In the genomic region with DNA sequence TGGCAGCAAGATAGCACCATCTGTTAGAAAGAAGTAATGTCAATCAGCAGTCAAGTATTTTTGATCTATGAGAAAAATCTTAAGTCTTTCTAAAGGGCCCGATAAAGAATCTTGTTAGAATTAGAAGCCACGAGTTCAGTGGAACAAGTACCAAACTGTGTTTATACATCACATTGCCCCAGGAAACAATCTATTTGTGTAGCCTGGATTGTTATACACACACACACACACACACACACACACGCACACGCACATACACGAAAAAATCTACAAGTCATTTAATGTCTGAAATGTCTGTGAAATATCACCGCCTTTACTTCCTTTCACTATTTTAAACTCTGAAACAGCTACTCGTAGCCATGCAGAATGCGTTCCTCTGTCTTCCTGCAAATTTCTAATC, we compare ENCODE assay signal across 17 cellular contexts.
"Had no signal": no experiment of that assay in that cellular context is flagged by ENCODE, and none has a peak within 500 bp of the region (broad histone marks: within the 10 kb centered on the region; RNA-seq: fewer than 3 reads in every experiment).

No MANE protein-coding gene starts in this region.

- ATAC-seq: activated CD4-positive, CD25-positive, alpha-beta regulatory T cell treated with anti-CD3 and anti-CD28 coated beads, Interleukin-2, amount 50 U/mL, for 24 hours; activated CD8-positive, alpha-beta T cell treated with anti-CD3 and anti-CD28 coated beads for 36 hours; activated T-cell treated with anti-CD3 and anti-CD28 coated beads, Interleukin-2, amount 50 U/mL, for 72 hours had no signal

- DNase-seq: activated CD4-positive, alpha-beta T cell treated with anti-CD3 and anti-CD28 coated beads for 4 hours; activated CD8-positive, alpha-beta memory T cell treated with anti-CD3 and anti-CD28 coated beads, Interleukin-2, amount 50 U/mL, for 4 hours; activated CD8-positive, alpha-beta T cell treated with anti-CD3 and anti-CD28 coated beads for 36 hours; activated gamma-delta T cell treated with Interleukin-2 at 50 U/mL for 16 hours; activated naive CD4-positive, alpha-beta T cell treated with anti-CD3 and anti-CD28 coated beads, Interleukin-2, amount 10 ng/mL, durations not matched to agents 7 days and 5 days; activated naive CD8-positive, alpha-beta T cell treated with anti-CD3 and anti-CD28 coated beads for 36 hours; activated T-cell treated with anti-CD3 and anti-CD28 coated beads, Interleukin-2, amount 50 U/mL, for 72 hours; cerebellar nuclear complex; Kasumi-1; NCI-H1105 treated with DMSO at 0.1 percent for 48 hours; NCI-H1436 treated with DMSO at 0.1 percent for 48 hours; NCI-H187; NCI-H2081; NCI-H510A treated with DMSO at 0.1 percent for 48 hours; NCI-H69; SHP77 had no signal
